6 cellular contexts compared by ENCODE assay signal in the genomic region with DNA sequence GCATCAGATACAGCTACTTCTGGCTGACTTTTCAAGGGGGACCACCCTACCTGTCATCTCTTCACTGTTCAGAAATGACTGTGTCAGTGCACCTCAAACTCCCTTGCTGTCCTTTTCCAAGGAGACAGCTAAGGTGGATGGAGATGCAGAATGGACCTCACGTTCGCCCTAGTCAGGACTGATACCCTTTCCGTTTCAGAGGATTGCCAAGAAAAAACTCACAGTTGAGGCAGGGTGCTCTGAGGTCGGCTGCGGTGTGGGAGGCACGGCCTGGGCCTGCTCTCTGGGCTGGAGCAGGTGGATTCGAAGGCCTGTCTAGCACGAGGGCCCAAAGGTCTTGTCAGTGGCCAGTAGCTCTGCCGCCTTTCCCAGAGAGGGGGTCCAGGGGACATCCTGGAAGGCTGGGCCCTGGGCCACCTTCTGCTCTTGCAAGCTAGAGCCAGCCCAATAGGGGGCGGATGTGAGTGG. TPM values are rescaled to one million over a fixed set of nuclear protein-coding genes. Genes with fewer than 3 reads are reported as not detected.
A peak's percentile ranks its signal among the peaks of the same experiment; 100 is the strongest.
DNase-seq lines count a peak whose midpoint lies in the region; ATAC-seq and TF ChIP-seq lines count a peak whose summit lies in the region.

No MANE protein-coding gene starts in this region.

- POLR2A ChIA-PET in AG04449 (lab: Yijun Ruan, JAX), result no interaction called here

- no peaks in the 10 kb centered on the region for H3K9me3 Mint-ChIP-seq in activated naive CD8-positive, alpha-beta T cell treated with anti-CD3 and anti-CD28 coated beads for 36 hours

- peaks cover 20% of the 10 kb centered on the region for H3K36me3 Mint-ChIP-seq in activated naive CD8-positive, alpha-beta T cell treated with anti-CD3 and anti-CD28 coated beads for 36 hours

- H3K27ac Mint-ChIP-seq in activated naive CD8-positive, alpha-beta T cell treated with anti-CD3 and anti-CD28 coated beads for 36 hours, result peak overlapping the region; percentile 96

- H3K4me1 ChIP-seq in mononuclear cell (ENCODE audit: insufficient read depth, low read length), result peaks cover 43% of the 10 kb centered on the region

- H3K4me3 ChIP-seq in AG04449 (ENCODE audit: low read depth, low read length), result peak overlapping the region; percentile 41
- H3K4me3 ChIP-seq in mononuclear cell (ENCODE audit: low read length), result peak overlapping the region; percentile 56

- H3K4me3 Mint-ChIP-seq in activated naive CD8-positive, alpha-beta T cell treated with anti-CD3 and anti-CD28 coated beads for 36 hours, result peak overlapping the region; percentile 92

- ATAC-seq in HG03159 (IDR thresholded peaks at IDR 0.05; ENCODE audit: unreplicated experiment), result peak; percentile 8
- ATAC-seq in GM19395 (IDR thresholded peaks at IDR 0.05; ENCODE audit: unreplicated experiment), result no peak

- no peaks in the 10 kb centered on the region for H3K27me3 ChIP-seq in mononuclear cell (ENCODE audit: insufficient read depth, low read length)

- peak; percentile 53 for TF ChIP-seq CTCF in AG04449 (IDR thresholded peaks at IDR 0.05; ENCODE audit: insufficient read depth, low read length, missing control alignments)

- no peaks in the 10 kb centered on the region for H3K27me3 Mint-ChIP-seq in activated naive CD8-positive, alpha-beta T cell treated with anti-CD3 and anti-CD28 coated beads for 36 hours

- CTCF ChIA-PET in AG04449 (lab: Yijun Ruan, JAX), result interaction anchor here (0.7 to 2.7 kb wide), 13 partner anchors 8 to 78 kb away, joined by 3 to 12 read pairs (median 3); no protein-coding TSS in a partner anchor

- H3K4me1 Mint-ChIP-seq in activated naive CD8-positive, alpha-beta T cell treated with anti-CD3 and anti-CD28 coated beads for 36 hours, result peaks cover 33% of the 10 kb centered on the region

- DNase-seq in AG04449 (ENCODE audit: low read depth, low spot score) (no peak), RKO (ENCODE audit: low spot score) (no peak)
- DNase-seq in activated naive CD8-positive, alpha-beta T cell treated with anti-CD3 and anti-CD28 coated beads for 36 hours, result peak; percentile 84

- H3K9me3 ChIP-seq in mononuclear cell (ENCODE audit: low read depth, low read length), result no peaks in the 10 kb centered on the region

RNA-seq across cellular contexts. Expression of gene MSMP, which starts 2.2 kb away (rescaled TPM):
- under 1 TPM in 1 of 2 experiments, not detected in 1; 0.94 TPM for total RNA-seq in activated naive CD8-positive, alpha-beta T cell treated with anti-CD3 and anti-CD28 coated beads for 36 hours
- total RNA-seq in mononuclear cell, result not detected

RNA-seq across cellular contexts. Expression of gene RGP1, which starts 7.2 kb away (rescaled TPM):
- 10 to 100 TPM; 12.7 to 13.4 TPM for total RNA-seq in activated naive CD8-positive, alpha-beta T cell treated with anti-CD3 and anti-CD28 coated beads for 36 hours
- 6.6 TPM for total RNA-seq in mononuclear cell

RNA-seq across cellular contexts. Expression of gene GBA2, which starts 7.3 kb away (rescaled TPM):
- 10 to 100 TPM; 22.6 to 24.2 TPM for total RNA-seq in activated naive CD8-positive, alpha-beta T cell treated with anti-CD3 and anti-CD28 coated beads for 36 hours
- 13.4 TPM for total RNA-seq in mononuclear cell

RNA-seq across cellular contexts. Expression of gene CREB3, which starts 23.8 kb away (rescaled TPM):
- 10 to 100 TPM; 23.7 to 24.5 TPM for total RNA-seq in activated naive CD8-positive, alpha-beta T cell treated with anti-CD3 and anti-CD28 coated beads for 36 hours
- total RNA-seq in mononuclear cell, result 15.7 TPM

RNA-seq across cellular contexts. Expression of gene TLN1, which starts 24.3 kb away (rescaled TPM):
- 100 to 1,000 TPM; 158 to 169 TPM for total RNA-seq in activated naive CD8-positive, alpha-beta T cell treated with anti-CD3 and anti-CD28 coated beads for 36 hours
- 195 TPM for total RNA-seq in mononuclear cell
